23 cellular contexts compared by ENCODE assay signal in genomic region chr20:10626896-10627295, GRCh38. TPM values are rescaled to one million over a fixed set of nuclear protein-coding genes. Genes with fewer than 3 reads are reported as not detected.
DNase-seq lines count a peak whose midpoint lies in the region; ATAC-seq and TF ChIP-seq lines count a peak whose summit lies in the region.
"Had no signal": no experiment of that assay in that cellular context is flagged by ENCODE, and none has a peak within 500 bp of the region (broad histone marks: within the 10 kb centered on the region; RNA-seq: fewer than 3 reads in every experiment).

No MANE protein-coding gene starts in this region.

- peak overlapping the region; percentile 46 for H3K27ac ChIP-seq in RWPE2 (ENCODE audit: poor library complexity, severe bottlenecking)
- peak overlapping the region in 2 of 12 donors; percentile 42 to 48 for H3K27ac ChIP-seq in heart left ventricle
- H3K27ac ChIP-seq in smooth muscle cell (ENCODE audit: low read depth) = peak overlapping the region; percentile 26

- H3K27me3 Mint-ChIP-seq in stimulated activated memory B cell treated with anti-CD40 and anti-IgM and Interleukin-4, amounts not matched to agents 10 μg/mL and 1 μg/mL and 100 μg/mL, for 72 hours = no peaks in the 10 kb centered on the region
- H3K27me3 Mint-ChIP-seq: activated B cell treated with CpG ODN at 0.5 μM for 24 hours; activated naive CD4-positive, alpha-beta T cell treated with anti-CD3 and anti-CD28 coated beads, Interleukin-2, amount 10 ng/mL, durations not matched to agents 7 days and 5 days; CD4-positive, alpha-beta memory T cell; stimulated activated naive CD8-positive, alpha-beta T cell treated with anti-CD3 and anti-CD28 coated beads, Interleukin-15, Interleukin-2, amounts not matched to agents 100 ng/mL and 50 ng/mL, for 24 hours; type B pancreatic cell had no signal

- 48 to 57% (median 55%) methylated on average over 3 of the region's 3 CpGs for WGBS in heart left ventricle, 4 donors
- 80% methylated on average over 3 of the region's 3 CpGs for WGBS in smooth muscle cell (ENCODE audit: low lambda C conversion rate)

- no peak for TF ChIP-seq POLR2A in heart left ventricle (IDR thresholded peaks at IDR 0.05)

- H3K4me1 ChIP-seq in RWPE2 (ENCODE audit: insufficient read depth, poor library complexity, severe bottlenecking) = peaks cover 15% of the 10 kb centered on the region
- peaks cover 0 to 34% (median 1%) of the 10 kb centered on the region in 12 donors for H3K4me1 ChIP-seq in heart left ventricle
- H3K4me1 ChIP-seq in smooth muscle cell (ENCODE audit: low read depth) = peaks cover 56% of the 10 kb centered on the region

- ATAC-seq in RWPE2 (ENCODE audit: low read depth) (peak; percentile 77), heart left ventricle (peak; percentile 48 to 77 (median 53)), GM19452 (IDR thresholded peaks at IDR 0.05; ENCODE audit: unreplicated experiment) (no peak)
- ATAC-seq in stimulated activated memory B cell treated with anti-CD40 and anti-IgM and Interleukin-4, amounts not matched to agents 10 μg/mL and 1 μg/mL and 100 μg/mL, for 72 hours = no peak
- ATAC-seq: activated CD8-positive, alpha-beta T cell treated with anti-CD3 and anti-CD28 coated beads, Interleukin-2, amount 10 ng/mL, durations not matched to agents 7 days and 5 days; activated T-cell treated with anti-CD3 and anti-CD28 coated beads, Interleukin-2, amount 50 U/mL, for 4 hours; left colon; SK-N-SH treated with all-trans-retinoic acid at 6 μM for 48 hours had no signal

- no peak overlapping the region for H3K4me2 ChIP-seq in smooth muscle cell

- H3K9me3 ChIP-seq in RWPE2 (ENCODE audit: severe bottlenecking) (no peaks in the 10 kb centered on the region), heart left ventricle (no peaks in the 10 kb centered on the region), smooth muscle cell (replicated peaks; ENCODE audit: low read depth) (no peaks in the 10 kb centered on the region)
- H3K9me3 ChIP-seq: ascending aorta had no signal

- H3K27ac Mint-ChIP-seq in stimulated activated memory B cell treated with anti-CD40 and anti-IgM and Interleukin-4, amounts not matched to agents 10 μg/mL and 1 μg/mL and 100 μg/mL, for 72 hours = no peak overlapping the region
- H3K27ac Mint-ChIP-seq: activated B cell treated with CpG ODN at 0.5 μM for 24 hours; activated CD8-positive, alpha-beta T cell treated with anti-CD3 and anti-CD28 coated beads, Interleukin-2, amount 10 ng/mL, durations not matched to agents 7 days and 5 days; activated naive CD4-positive, alpha-beta T cell treated with anti-CD3 and anti-CD28 coated beads, Interleukin-2, amount 10 ng/mL, durations not matched to agents 7 days and 5 days; CD4-positive, alpha-beta memory T cell; nephron progenitor cell; stimulated activated naive CD8-positive, alpha-beta T cell treated with anti-CD3 and anti-CD28 coated beads, Interleukin-15, Interleukin-2, amounts not matched to agents 100 ng/mL and 50 ng/mL, for 24 hours; T-helper 2 cell treated with Interferon-gamma antibody and Interleukin-4, amounts not matched to agents 5 μg/mL and 100 μg/mL, for 36 hours; type B pancreatic cell had no signal

- H3K9ac ChIP-seq in smooth muscle cell (ENCODE audit: low read depth) = no peak overlapping the region

- H3F3A ChIP-seq in smooth muscle cell (ENCODE audit: low read depth) = peaks cover 28% of the 10 kb centered on the region

- H2AFZ ChIP-seq in smooth muscle cell (ENCODE audit: low read depth) = no peak overlapping the region

- H3K27me3 ChIP-seq in RWPE2 (ENCODE audit: insufficient read depth, poor library complexity, severe bottlenecking) (no peaks in the 10 kb centered on the region), heart left ventricle (no peaks in the 10 kb centered on the region), smooth muscle cell (ENCODE audit: low read depth) (no peaks in the 10 kb centered on the region)
- H3K27me3 ChIP-seq: ascending aorta had no signal

- no peak overlapping the region for H3K4me3 ChIP-seq in RWPE2 (ENCODE audit: severe bottlenecking)
- no peak overlapping the region for H3K4me3 ChIP-seq in heart left ventricle
- no peak overlapping the region for H3K4me3 ChIP-seq in smooth muscle cell
- H3K4me3 ChIP-seq: ascending aorta had no signal

- TF ChIP-seq CTCF in RWPE2 (IDR thresholded peaks at IDR 0.05; ENCODE audit: poor library complexity, severe bottlenecking) = no peak
- TF ChIP-seq CTCF in heart left ventricle (IDR thresholded peaks at IDR 0.05) = no peak
- TF ChIP-seq CTCF in smooth muscle cell (IDR thresholded peaks at IDR 0.05; ENCODE audit: borderline replicate concordance, insufficient read depth, poor library complexity, severe bottlenecking) = no peak

- H4K20me1 ChIP-seq in smooth muscle cell (ENCODE audit: low read depth) = no peaks in the 10 kb centered on the region

- peaks cover 39% of the 10 kb centered on the region for H3K36me3 Mint-ChIP-seq in stimulated activated memory B cell treated with anti-CD40 and anti-IgM and Interleukin-4, amounts not matched to agents 10 μg/mL and 1 μg/mL and 100 μg/mL, for 72 hours

- no peak for DNase-seq in RWPE2 (ENCODE audit: low spot score)
- peak; percentile 70 for DNase-seq in dermis blood vessel endothelial cell
- DNase-seq in heart left ventricle = no peak
- DNase-seq in smooth muscle cell (lab: John Stamatoyannopoulos, UW; ENCODE audit: unreplicated experiment) = no peak
- DNase-seq in cerebellar nuclear complex (lab: John Stamatoyannopoulos, UW) = no peak
- DNase-seq: activated B cell treated with CpG ODN at 0.5 μM for 24 hours; activated CD8-positive, alpha-beta T cell treated with anti-CD3 and anti-CD28 coated beads, Interleukin-2, amount 10 ng/mL, durations not matched to agents 7 days and 5 days; activated naive CD4-positive, alpha-beta T cell treated with anti-CD3 and anti-CD28 coated beads, Interleukin-2, amount 10 ng/mL, durations not matched to agents 7 days and 5 days; activated T-cell treated with anti-CD3 and anti-CD28 coated beads, Interleukin-2, amount 50 U/mL, for 4 hours; CD4-positive, alpha-beta memory T cell; DMS79 treated with DMSO at 0.1 percent for 48 hours; KBM-7; left colon; NCI-H187; nephron progenitor cell; stimulated activated CD4-positive, alpha-beta T cell treated with anti-CD3 and anti-CD28 coated beads, Interleukin-4, amount 100 ng/mL, for 1 hour had no signal

- intact Hi-C loops in heart left ventricle (cut with DNase I) = no loop called here

- H3K4me3 Mint-ChIP-seq in stimulated activated memory B cell treated with anti-CD40 and anti-IgM and Interleukin-4, amounts not matched to agents 10 μg/mL and 1 μg/mL and 100 μg/mL, for 72 hours = no peak overlapping the region
- H3K4me3 Mint-ChIP-seq: activated B cell treated with CpG ODN at 0.5 μM for 24 hours; activated CD8-positive, alpha-beta T cell treated with anti-CD3 and anti-CD28 coated beads, Interleukin-2, amount 10 ng/mL, durations not matched to agents 7 days and 5 days; activated naive CD4-positive, alpha-beta T cell treated with anti-CD3 and anti-CD28 coated beads, Interleukin-2, amount 10 ng/mL, durations not matched to agents 7 days and 5 days; activated T-cell treated with anti-CD3 and anti-CD28 coated beads, Interleukin-2, amount 50 U/mL, for 4 hours; CD4-positive, alpha-beta memory T cell; nephron progenitor cell; stimulated activated naive CD8-positive, alpha-beta T cell treated with anti-CD3 and anti-CD28 coated beads, Interleukin-15, Interleukin-2, amounts not matched to agents 100 ng/mL and 50 ng/mL, for 24 hours; T-helper 2 cell treated with Interferon-gamma antibody and Interleukin-4, amounts not matched to agents 5 μg/mL and 100 μg/mL, for 36 hours; type B pancreatic cell had no signal

- H3K36me3 ChIP-seq in RWPE2 (ENCODE audit: low read depth) (no peaks in the 10 kb centered on the region), heart left ventricle (no peaks in the 10 kb centered on the region), smooth muscle cell (ENCODE audit: low read depth) (no peaks in the 10 kb centered on the region)
- H3K36me3 ChIP-seq: ascending aorta had no signal

- H3K4me1 Mint-ChIP-seq in stimulated activated memory B cell treated with anti-CD40 and anti-IgM and Interleukin-4, amounts not matched to agents 10 μg/mL and 1 μg/mL and 100 μg/mL, for 72 hours = no peaks in the 10 kb centered on the region
- H3K4me1 Mint-ChIP-seq: activated B cell treated with CpG ODN at 0.5 μM for 24 hours; activated naive CD4-positive, alpha-beta T cell treated with anti-CD3 and anti-CD28 coated beads, Interleukin-2, amount 10 ng/mL, durations not matched to agents 7 days and 5 days; CD4-positive, alpha-beta memory T cell had no signal

- H3K79me2 ChIP-seq in smooth muscle cell (ENCODE audit: low read depth) = no peaks in the 10 kb centered on the region

- no peaks in the 10 kb centered on the region for H3K9me3 Mint-ChIP-seq in stimulated activated memory B cell treated with anti-CD40 and anti-IgM and Interleukin-4, amounts not matched to agents 10 μg/mL and 1 μg/mL and 100 μg/mL, for 72 hours
- H3K9me3 Mint-ChIP-seq: activated B cell treated with CpG ODN at 0.5 μM for 24 hours; activated T-cell treated with anti-CD3 and anti-CD28 coated beads, Interleukin-2, amount 50 U/mL, for 4 hours; nephron progenitor cell; stimulated activated naive CD8-positive, alpha-beta T cell treated with anti-CD3 and anti-CD28 coated beads, Interleukin-15, Interleukin-2, amounts not matched to agents 100 ng/mL and 50 ng/mL, for 24 hours; T-helper 2 cell treated with Interferon-gamma antibody and Interleukin-4, amounts not matched to agents 5 μg/mL and 100 μg/mL, for 36 hours had no signal

RNA-seq across cellular contexts. Expression of gene JAG1, which starts 46.9 kb away (rescaled TPM):
- total RNA-seq in dermis blood vessel endothelial cell (124 and 203 TPM in 2 replicates), heart left ventricle (10 to 100 TPM; 20.9 to 42.6 (median 29.6) TPM), smooth muscle cell (126 and 135 TPM in 2 replicates)
- polyA plus RNA-seq in heart left ventricle (10 to 100 TPM; 12.5 to 12.7 TPM), smooth muscle cell (45.0 and 73.6 TPM in 2 replicates)
- total RNA-seq: activated B cell treated with CpG ODN at 0.5 μM for 24 hours had no signal

Comparison
In these comparisons a context has a peak if more than half of its experiments do, and no peak if none do; other contexts are left out.
1. ATAC-seq: peak in RWPE2 (single experiment) and heart left ventricle (4 of 4); none in GM19452 (single experiment) and stimulated activated memory B cell treated with anti-CD40 and anti-IgM and Interleukin-4, amounts not matched to agents 10 μg/mL and 1 μg/mL and 100 μg/mL, for 72 hours (single experiment).